ENCODE assay signal across 9 cellular contexts in genomic region chr10:3757638-3758490, GRCh38. TPM values are rescaled to one million over a fixed set of nuclear protein-coding genes. Genes with fewer than 3 reads are reported as not detected.
DNase-seq lines count a peak whose midpoint lies in the region; ATAC-seq and TF ChIP-seq lines count a peak whose summit lies in the region.
"Had no signal": no experiment of that assay in that cellular context is flagged by ENCODE, and none has a peak within 500 bp of the region (broad histone marks: within the 10 kb centered on the region; RNA-seq: fewer than 3 reads in every experiment).

No MANE protein-coding gene starts in this region.

- ATAC-seq in GM21381 (IDR thresholded peaks at IDR 0.05; ENCODE audit: unreplicated experiment) (peak; percentile 66), HG03571 (IDR thresholded peaks at IDR 0.05; ENCODE audit: unreplicated experiment) (peak; percentile 76)

- no peaks in the 10 kb centered on the region for H3K27me3 ChIP-seq in CD4-positive, alpha-beta memory T cell (ENCODE audit: insufficient read depth, low read length)
- H3K27me3 ChIP-seq: pancreas had no signal

- H3K4me3 Mint-ChIP-seq in CD4-positive, alpha-beta memory T cell = peak overlapping the region; percentile 26 to 90 (median 72)
- no peak overlapping the region for H3K4me3 Mint-ChIP-seq in osteocyte (ENCODE audit: unreplicated experiment)
- H3K4me3 Mint-ChIP-seq in nephron progenitor cell = no peak overlapping the region

- no peaks in the 10 kb centered on the region for H3K36me3 Mint-ChIP-seq in CD4-positive, alpha-beta memory T cell
- H3K36me3 Mint-ChIP-seq in osteocyte (ENCODE audit: unreplicated experiment) (no peaks in the 10 kb centered on the region), nephron progenitor cell (ENCODE audit: low read depth) (no peaks in the 10 kb centered on the region)

- TF ChIP-seq CTCF in osteocyte (IDR thresholded peaks at IDR 0.05) (no peak), nephron progenitor cell (IDR thresholded peaks at IDR 0.05) (no peak)

- H3K4me3 ChIP-seq in CD4-positive, alpha-beta memory T cell (ENCODE audit: low read length in 2 of 2) = peak overlapping the region in 1 of 2 donors; percentile 1
- H3K4me3 ChIP-seq: pancreas had no signal

- H3K36me3 ChIP-seq in CD4-positive, alpha-beta memory T cell (ENCODE audit: insufficient read depth, low read length) = no peaks in the 10 kb centered on the region
- H3K36me3 ChIP-seq: pancreas had no signal

- H3K27ac ChIP-seq in CD4-positive, alpha-beta memory T cell (ENCODE audit: low read depth, low read length) = peak overlapping the region; percentile 74

- H3K9me3 Mint-ChIP-seq in CD4-positive, alpha-beta memory T cell = peaks cover 0 to 5% (median 0%) of the 10 kb centered on the region in 8 donors
- H3K9me3 Mint-ChIP-seq in osteocyte (ENCODE audit: unreplicated experiment) (no peaks in the 10 kb centered on the region), nephron progenitor cell (no peaks in the 10 kb centered on the region)

- peak; percentile 43 to 90 (median 46) for DNase-seq in CD4-positive, alpha-beta memory T cell
- peak; percentile 66 for DNase-seq in activated gamma-delta T cell treated with Interleukin-2 at 50 U/mL for 16 hours
- peak; percentile 66 for DNase-seq in osteocyte (ENCODE audit: extremely low spot score, unreplicated experiment)
- DNase-seq in NCI-H1092 treated with DMSO at 0.1 percent for 48 hours (lab: John Stamatoyannopoulos, UW) = no peak
- no peak for DNase-seq in SIG-M5 treated with dmso at 0.1 percent for 504 hours (lab: John Stamatoyannopoulos, UW; ENCODE audit: unreplicated experiment)
- no peak for DNase-seq in nephron progenitor cell
- DNase-seq: pancreas had no signal

- CTCF ChIA-PET in CD4-positive, alpha-beta memory T cell (lab: Charles Lee; ENCODE audit: partially characterized antibody) = interaction anchor here (0.8 to 1.8 kb wide), 7 partner anchors 8 to 560 kb away, joined by 3 to 6 read pairs (median 3); no protein-coding TSS in a partner anchor

- no peaks in the 10 kb centered on the region for H3K27me3 Mint-ChIP-seq in CD4-positive, alpha-beta memory T cell
- no peaks in the 10 kb centered on the region for H3K27me3 Mint-ChIP-seq in osteocyte (ENCODE audit: unreplicated experiment)
- H3K27me3 Mint-ChIP-seq in nephron progenitor cell (ENCODE audit: low read depth, poor library complexity) = peaks cover 10% of the 10 kb centered on the region

- intact Hi-C loops in CD4-positive, alpha-beta memory T cell (cut with micrococcal nuclease) = loop anchor here (1.0 to 5.0 kb wide), 2 partner anchors 19 to 91 kb away; no protein-coding TSS in a partner anchor

- H3K9me3 ChIP-seq in CD4-positive, alpha-beta memory T cell (ENCODE audit: control insufficient read depth in 1 of 2, low read length in 2 of 2) = no peaks in the 10 kb centered on the region
- H3K9me3 ChIP-seq: pancreas had no signal

- peaks cover 41 to 81% (median 61%) of the 10 kb centered on the region in 4 donors for H3K4me1 Mint-ChIP-seq in CD4-positive, alpha-beta memory T cell
- H3K4me1 Mint-ChIP-seq in osteocyte (ENCODE audit: unreplicated experiment) (peaks cover 12% of the 10 kb centered on the region), nephron progenitor cell (peaks cover 49% of the 10 kb centered on the region)

- peaks cover 81% of the 10 kb centered on the region for H3K4me1 ChIP-seq in CD4-positive, alpha-beta memory T cell (ENCODE audit: insufficient read depth, low read length)

- POLR2A ChIA-PET in CD4-positive, alpha-beta memory T cell (lab: Charles Lee; ENCODE audit: partially characterized antibody) = interaction anchor here (0.6 to 6.8 kb wide), 20 partner anchors 8 to 322 kb away, joined by 3 to 121 read pairs (median 4); partner anchors contain the start of gene KLF6

- H3K27ac Mint-ChIP-seq in CD4-positive, alpha-beta memory T cell = peak overlapping the region; percentile 93 to 98 (median 97)
- no peak overlapping the region for H3K27ac Mint-ChIP-seq in osteocyte (ENCODE audit: unreplicated experiment)
- H3K27ac Mint-ChIP-seq in nephron progenitor cell = no peak overlapping the region

RNA-seq across cellular contexts. Expression of gene KLF6, which starts 27.1 kb away (rescaled TPM):
- total RNA-seq in CD4-positive, alpha-beta memory T cell = 100 to 1,000 TPM; 291 to 311 TPM
- 100 to 1,000 TPM; 814 to 865 TPM for polyA plus RNA-seq in CD4-positive, alpha-beta memory T cell
- 263 and 341 TPM in 2 replicates for total RNA-seq in osteocyte

Comparison
In these comparisons a context has a peak if more than half of its experiments do, and no peak if none do; other contexts are left out.
1. DNase-seq: peak in CD4-positive, alpha-beta memory T cell (5 of 5), activated gamma-delta T cell treated with Interleukin-2 at 50 U/mL for 16 hours (single experiment) and osteocyte (single experiment); none in NCI-H1092 treated with DMSO at 0.1 percent for 48 hours (single experiment), SIG-M5 treated with dmso at 0.1 percent for 504 hours (single experiment) and nephron progenitor cell (single experiment).
2. H3K27ac Mint-ChIP-seq: peak in CD4-positive, alpha-beta memory T cell (7 of 7); none in osteocyte (single experiment) and nephron progenitor cell (single experiment).
3. H3K4me3 Mint-ChIP-seq: peak in CD4-positive, alpha-beta memory T cell (8 of 8); none in osteocyte (single experiment) and nephron progenitor cell (single experiment).